ENCODE assay signal across 8 cellular contexts in the genomic region with DNA sequence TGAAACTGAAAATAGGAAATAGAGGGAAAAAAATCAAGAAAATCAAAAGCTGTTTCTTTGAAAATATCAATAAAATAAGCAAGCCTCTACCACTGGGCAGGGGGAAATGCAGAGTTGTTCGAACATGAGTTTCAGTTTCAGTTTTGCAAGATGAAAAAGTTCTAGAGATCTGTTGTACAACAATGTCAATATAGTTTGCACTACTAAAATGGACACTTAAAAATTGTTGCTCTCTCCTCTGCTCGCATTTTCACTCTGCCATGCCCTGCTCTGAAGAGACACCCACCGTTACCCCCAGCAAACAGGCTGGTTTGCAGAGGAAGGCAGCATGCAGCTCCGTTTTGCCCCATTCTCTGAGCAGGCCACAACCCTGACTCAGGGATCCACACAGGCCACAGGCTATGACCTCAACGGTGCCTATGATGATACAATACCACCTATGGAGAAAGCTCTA.
DNase-seq lines count a peak whose midpoint lies in the region; ATAC-seq and TF ChIP-seq lines count a peak whose summit lies in the region.

No MANE protein-coding gene starts in this region.

- peaks cover 4% of the 10 kb centered on the region for H3K9me3 Mint-ChIP-seq in activated CD8-positive, alpha-beta T cell treated with anti-CD3 and anti-CD28 coated beads, Interleukin-2, amount 10 ng/mL, durations not matched to agents 7 days and 5 days (ENCODE audit: insufficient read depth)

- POLR2A ChIA-PET in activated CD8-positive, alpha-beta T cell treated with anti-CD3 and anti-CD28 coated beads, Interleukin-2, amount 10 ng/mL, durations not matched to agents 7 days and 5 days (lab: Charles Lee): interaction anchor here (1.3 kb wide), 2 partner anchors 46 to 64 kb away, joined by 4 to 5 read pairs; partner anchors contain the start of gene ZNF148

- H3K36me3 Mint-ChIP-seq in activated CD8-positive, alpha-beta T cell treated with anti-CD3 and anti-CD28 coated beads, Interleukin-2, amount 10 ng/mL, durations not matched to agents 7 days and 5 days (ENCODE audit: low read depth): peaks cover 60% of the 10 kb centered on the region

- DNase-seq in Kasumi-1 (lab: John Stamatoyannopoulos, UW) (peak; percentile 66 to 73), left colon (peak; percentile 22 to 27), amygdala (lab: John Stamatoyannopoulos, UW) (no peak), vagina (ENCODE audit: extremely low spot score in 2 of 2) (no peak), SKM-1 treated with dmso at 0.1 percent for 144 hours (lab: John Stamatoyannopoulos, UW; ENCODE audit: unreplicated experiment) (no peak), midbrain (lab: John Stamatoyannopoulos, UW) (no peak)
- peak; percentile 73 for DNase-seq in activated CD8-positive, alpha-beta T cell treated with anti-CD3 and anti-CD28 coated beads, Interleukin-2, amount 10 ng/mL, durations not matched to agents 7 days and 5 days
- peak; percentile 24 to 52 for DNase-seq in stimulated activated CD8-positive, alpha-beta memory T cell treated with anti-CD3 and anti-CD28 coated beads, Interleukin-7, amount 100 ng/mL, for 48 hours (ENCODE audit: extremely low read depth in 1 of 2, low read depth in 1 of 2)

- H3K9me3 ChIP-seq in vagina: no peaks in the 10 kb centered on the region

- CTCF ChIA-PET in activated CD8-positive, alpha-beta T cell treated with anti-CD3 and anti-CD28 coated beads, Interleukin-2, amount 10 ng/mL, durations not matched to agents 7 days and 5 days (lab: Charles Lee): interaction anchor here (0.7 to 1.2 kb wide), 2 partner anchors 30 to 315 kb away, joined by 3 read pairs; no protein-coding TSS in a partner anchor

- no peaks in the 10 kb centered on the region for H3K36me3 ChIP-seq in vagina

- ATAC-seq in activated CD8-positive, alpha-beta T cell treated with anti-CD3 and anti-CD28 coated beads, Interleukin-2, amount 10 ng/mL, durations not matched to agents 7 days and 5 days: peak; percentile 95
- peak; percentile 80 for ATAC-seq in left colon

- no peaks in the 10 kb centered on the region for H3K27me3 ChIP-seq in vagina

- H3K4me1 ChIP-seq in vagina: peaks cover 2% of the 10 kb centered on the region

- H3K4me3 ChIP-seq in vagina: no peak overlapping the region

- H3K27ac Mint-ChIP-seq in activated CD8-positive, alpha-beta T cell treated with anti-CD3 and anti-CD28 coated beads, Interleukin-2, amount 10 ng/mL, durations not matched to agents 7 days and 5 days: peak overlapping the region; percentile 95

- no peak overlapping the region for H3K27ac ChIP-seq in vagina

- TF ChIP-seq POLR2A in vagina (IDR thresholded peaks at IDR 0.05): no peak

- TF ChIP-seq CTCF in vagina (IDR thresholded peaks at IDR 0.05): no peak

- H3K4me3 Mint-ChIP-seq in activated CD8-positive, alpha-beta T cell treated with anti-CD3 and anti-CD28 coated beads, Interleukin-2, amount 10 ng/mL, durations not matched to agents 7 days and 5 days: peak overlapping the region; percentile 91

- H3K27me3 Mint-ChIP-seq in activated CD8-positive, alpha-beta T cell treated with anti-CD3 and anti-CD28 coated beads, Interleukin-2, amount 10 ng/mL, durations not matched to agents 7 days and 5 days (ENCODE audit: low read depth): no peaks in the 10 kb centered on the region

- peaks cover 31% of the 10 kb centered on the region for H3K4me1 Mint-ChIP-seq in activated CD8-positive, alpha-beta T cell treated with anti-CD3 and anti-CD28 coated beads, Interleukin-2, amount 10 ng/mL, durations not matched to agents 7 days and 5 days (ENCODE audit: low read depth)

- intact Hi-C loops in left colon (cut with DNase I, micrococcal nuclease) (no loop called here), vagina (cut with DNase I) (no loop called here)

Comparison
In these comparisons a context has a peak if more than half of its experiments do, and no peak if none do; other contexts are left out.
1. DNase-seq: peak in Kasumi-1 (2 of 2), activated CD8-positive, alpha-beta T cell treated with anti-CD3 and anti-CD28 coated beads, Interleukin-2, amount 10 ng/mL, durations not matched to agents 7 days and 5 days (single experiment), left colon (2 of 2) and stimulated activated CD8-positive, alpha-beta memory T cell treated with anti-CD3 and anti-CD28 coated beads, Interleukin-7, amount 100 ng/mL, for 48 hours (2 of 2); none in amygdala (0 of 56), vagina (0 of 2), SKM-1 treated with dmso at 0.1 percent for 144 hours (single experiment) and midbrain (single experiment).